Comparison of ENCODE assay signal across 28 cellular contexts in the genomic region with DNA sequence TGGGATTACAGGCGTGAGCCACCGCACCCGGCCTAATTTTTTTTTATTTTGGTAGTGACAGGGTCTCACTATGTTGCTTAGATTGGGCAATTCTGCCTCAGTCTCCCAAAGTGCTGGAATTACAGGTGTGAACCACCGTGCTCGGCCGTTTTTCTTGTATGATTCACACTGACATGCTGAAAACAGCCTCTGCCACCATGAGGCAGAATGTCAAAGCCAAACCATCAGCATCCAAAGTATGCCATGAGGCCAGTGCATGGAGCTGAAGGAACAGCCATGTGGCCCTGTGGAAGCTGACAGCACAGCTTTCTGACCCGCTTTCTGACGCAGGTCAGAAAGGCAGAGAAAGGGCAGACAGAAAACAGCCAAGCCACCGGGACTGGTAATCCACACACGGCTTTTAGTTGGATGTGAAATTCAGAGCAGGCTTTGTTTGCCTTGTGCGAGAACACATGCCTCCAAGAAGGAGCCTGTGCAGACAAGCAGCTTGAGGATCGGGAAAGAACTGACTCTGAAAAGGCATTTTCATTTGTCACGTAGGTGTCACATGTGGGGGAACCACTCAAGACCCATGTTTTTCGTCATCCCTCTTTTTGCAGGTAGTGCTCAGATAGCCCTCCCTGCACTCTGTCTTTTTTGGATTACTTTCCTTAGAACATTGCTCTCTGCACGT.
"Had no signal": no experiment of that assay in that cellular context is flagged by ENCODE, and none has a peak within 500 bp of the region (broad histone marks: within the 10 kb centered on the region; RNA-seq: fewer than 3 reads in every experiment).

No MANE protein-coding gene starts in this region.

- H3K4me3 Mint-ChIP-seq: effector memory CD8-positive, alpha-beta T cell; memory B cell; mesothelial cell of epicardium; naive thymus-derived CD4-positive, alpha-beta T cell; nephron; neural progenitor cell; stimulated activated effector memory CD8-positive, alpha-beta T cell treated with anti-CD3 and anti-CD28 coated beads, Interleukin-12 subunit alpha, Interleukin-12 subunit beta, amount 100 ng/mL, for 72 hours had no signal

- H3K36me3 ChIP-seq: neural progenitor cell, thyroid gland, vagina had no signal

- H3K36me3 Mint-ChIP-seq: memory B cell had no signal

- H3K27ac ChIP-seq: esophagus muscularis mucosa, heart right ventricle, lower lobe of right lung, neural progenitor cell, parathyroid adenoma, psoas muscle, sigmoid colon, stomach, thyroid gland, vagina had no signal

- H3K9me3 ChIP-seq: esophagus muscularis mucosa, lower lobe of right lung, mucosa of descending colon, psoas muscle, sigmoid colon, stomach, thyroid gland, vagina had no signal

- H3K9ac ChIP-seq: neural progenitor cell, parathyroid adenoma had no signal

- H3K27ac Mint-ChIP-seq: effector memory CD8-positive, alpha-beta T cell; memory B cell; mesothelial cell of epicardium; nephron; neural progenitor cell; stimulated activated effector memory CD8-positive, alpha-beta T cell treated with anti-CD3 and anti-CD28 coated beads, Interleukin-12 subunit alpha, Interleukin-12 subunit beta, amount 100 ng/mL, for 72 hours had no signal

- H3K9me3 Mint-ChIP-seq: effector memory CD8-positive, alpha-beta T cell; memory B cell; mesothelial cell of epicardium; nephron; neural progenitor cell; stimulated activated effector memory CD8-positive, alpha-beta T cell treated with anti-CD3 and anti-CD28 coated beads, Interleukin-12 subunit alpha, Interleukin-12 subunit beta, amount 100 ng/mL, for 72 hours had no signal

- H3K27me3 ChIP-seq: esophagus muscularis mucosa, heart right ventricle, neural progenitor cell, sigmoid colon, stomach, thyroid gland, vagina had no signal

- H3K4me1 ChIP-seq: esophagus muscularis mucosa, heart right ventricle, lower lobe of right lung, neural progenitor cell, parathyroid adenoma, psoas muscle, stomach, thyroid gland had no signal

- H3K4me1 Mint-ChIP-seq: memory B cell, mesothelial cell of epicardium, nephron, neural progenitor cell had no signal

- FAIRE-seq: endometrium, islet of Langerhans had no signal

- H3K4me3 ChIP-seq: esophagus muscularis mucosa, heart right ventricle, lower lobe of right lung, mucosa of descending colon, neural progenitor cell, psoas muscle, sigmoid colon, stomach, thyroid gland, vagina had no signal

- H3K79me2 ChIP-seq: parathyroid adenoma had no signal

- H3K4me2 ChIP-seq: neural progenitor cell had no signal

- H2AFZ ChIP-seq: neural progenitor cell, parathyroid adenoma had no signal

- ATAC-seq: effector memory CD8-positive, alpha-beta T cell; heart right ventricle; left ventricle myocardium superior; lower lobe of right lung; mucosa of descending colon; naive thymus-derived CD4-positive, alpha-beta T cell; psoas muscle; right cardiac atrium; stimulated activated effector memory CD8-positive, alpha-beta T cell treated with anti-CD3 and anti-CD28 coated beads, Interleukin-12 subunit alpha, Interleukin-12 subunit beta, amount 100 ng/mL, for 72 hours had no signal

- DNase-seq: cortex of kidney; effector memory CD8-positive, alpha-beta T cell; foreskin melanocyte; glutamatergic neuron; heart right ventricle; hippocampal formation; left ventricle myocardium superior; lower lobe of right lung; mucosa of descending colon; naive thymus-derived CD4-positive, alpha-beta T cell; psoas muscle; right cardiac atrium; sigmoid colon; stimulated activated CD4-positive, alpha-beta T cell treated with anti-CD3 and anti-CD28 coated beads, Interleukin-2, amount 100 ng/mL, for 24 hours; stimulated activated CD4-positive, alpha-beta T cell treated with anti-CD3 and anti-CD28 coated beads, Interleukin-4, amount 100 ng/mL, for 24 hours; stimulated activated naive CD4-positive, alpha-beta T cell treated with Interleukin-2 at 50 U/mL for 16 hours; stomach; thyroid gland had no signal

- H3K27me3 Mint-ChIP-seq: effector memory CD8-positive, alpha-beta T cell; memory B cell had no signal
